30 cellular contexts compared by ENCODE assay signal in the genomic region with DNA sequence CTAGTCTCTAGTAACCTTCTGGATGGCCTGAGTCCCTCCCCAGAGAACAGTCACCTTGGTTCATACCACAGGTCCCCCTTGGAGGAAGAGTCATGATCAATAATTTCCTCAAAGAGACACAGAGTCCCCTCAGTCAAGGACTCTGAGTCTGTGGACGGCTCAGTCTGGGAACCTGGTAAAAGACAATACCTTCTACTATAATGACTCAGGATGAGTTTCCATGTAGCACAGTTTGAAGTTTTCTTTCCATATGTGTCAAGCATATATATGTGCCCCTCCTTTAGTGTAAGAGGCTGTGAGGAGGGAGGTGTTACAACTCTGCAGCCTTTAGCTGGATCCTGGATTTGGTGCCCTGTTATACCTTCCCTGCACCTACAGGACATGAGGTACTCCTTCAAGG. TPM values are rescaled to one million over a fixed set of nuclear protein-coding genes. Genes with fewer than 3 reads are reported as not detected.
"Had no signal": no experiment of that assay in that cellular context is flagged by ENCODE, and none has a peak within 500 bp of the region (broad histone marks: within the 10 kb centered on the region; RNA-seq: fewer than 3 reads in every experiment).

No MANE protein-coding gene starts in this region.

- H3K36me3 Mint-ChIP-seq: mesothelial cell of epicardium; naive B cell; natural killer cell treated with Interleukin-12 subunit alpha and Interleukin-12 subunit beta and Interleukin-15 and Interleukin-18, amount 100 ng/mL, for 72 hours had no signal

- H3K9me3 Mint-ChIP-seq: dendritic cell treated with granulocyte-macrophage colony-stimulating factor and Interleukin-4, amounts not matched to agents 40 ng/mL and 50 ng/mL, for 4 days; endodermal cell; mesothelial cell of epicardium; naive B cell; natural killer cell treated with Interleukin-12 subunit alpha and Interleukin-12 subunit beta and Interleukin-15 and Interleukin-18, amount 100 ng/mL, for 72 hours; neural crest cell had no signal

- DNase-seq: colonic mucosa; effector CD8-positive, alpha-beta T cell; endodermal cell; foreskin melanocyte; glutamatergic neuron; heart right ventricle; hippocampal formation; left cardiac atrium; left lung; mesenchymal stem cell; mucosa of descending colon; naive B cell; stimulated activated CD4-positive, alpha-beta T cell treated with anti-CD3 and anti-CD28 coated beads, Interleukin-12 subunit alpha, Interleukin-12 subunit beta, amount 100 ng/mL, for 4 hours; stimulated activated CD4-positive, alpha-beta T cell treated with anti-CD3 and anti-CD28 coated beads, Interleukin-1b, Interleukin-23, amount 100 ng/mL, for 48 hours; stimulated activated CD4-positive, alpha-beta T cell treated with anti-CD3 and anti-CD28 coated beads, Interleukin-4, amount 100 ng/mL, for 1 hour; stimulated activated CD8-positive, alpha-beta memory T cell treated with anti-CD3 and anti-CD28 coated beads, Interleukin-4, amount 100 ng/mL, for 48 hours; stimulated activated naive CD4-positive, alpha-beta T cell treated with Interleukin-2 at 50 U/mL for 16 hours; upper lobe of left lung; uterus had no signal

- H3K4me3 ChIP-seq: colonic mucosa, esophagus muscularis mucosa, heart right ventricle, left lung, mucosa of descending colon, right lobe of liver, thoracic aorta, tibial nerve, upper lobe of left lung, uterus had no signal

- ATAC-seq: heart right ventricle; left cardiac atrium; left lung; natural killer cell treated with Interleukin-12 subunit alpha and Interleukin-12 subunit beta and Interleukin-15 and Interleukin-18, amount 100 ng/mL, for 72 hours had no signal

- H3K27me3 ChIP-seq: colonic mucosa, right lobe of liver, tibial nerve, upper lobe of left lung, uterus had no signal

- H3K4me1 Mint-ChIP-seq: mesothelial cell of epicardium, naive B cell, neural crest cell had no signal

- H3K9me3 ChIP-seq: colonic mucosa, esophagus muscularis mucosa, heart right ventricle, left lung, mucosa of descending colon, neutrophil, right lobe of liver, thoracic aorta, tibial nerve, upper lobe of left lung, uterus had no signal

- H3K36me3 ChIP-seq: colonic mucosa, esophagus muscularis mucosa, heart right ventricle, left lung, neutrophil, right lobe of liver, thoracic aorta, tibial nerve, upper lobe of left lung, uterus had no signal

- H3K4me1 ChIP-seq: colonic mucosa, esophagus muscularis mucosa, heart right ventricle, left lung, parathyroid adenoma, tibial nerve, uterus had no signal

- H3K27ac Mint-ChIP-seq: dendritic cell treated with granulocyte-macrophage colony-stimulating factor and Interleukin-4, amounts not matched to agents 40 ng/mL and 50 ng/mL, for 4 days; endodermal cell; mesothelial cell of epicardium; natural killer cell treated with Interleukin-12 subunit alpha and Interleukin-12 subunit beta and Interleukin-15 and Interleukin-18, amount 100 ng/mL, for 72 hours; progenitor cell of endocrine pancreas had no signal

- H3K27ac ChIP-seq: colonic mucosa, esophagus muscularis mucosa, heart right ventricle, left lung, neutrophil, parathyroid adenoma, right lobe of liver, thoracic aorta, tibial nerve, upper lobe of left lung, uterus had no signal

- H3K4me3 Mint-ChIP-seq: dendritic cell treated with granulocyte-macrophage colony-stimulating factor and Interleukin-4, amounts not matched to agents 40 ng/mL and 50 ng/mL, for 4 days; endodermal cell; mesothelial cell of epicardium; naive B cell; natural killer cell treated with Interleukin-12 subunit alpha and Interleukin-12 subunit beta and Interleukin-15 and Interleukin-18, amount 100 ng/mL, for 72 hours; neural crest cell had no signal

RNA-seq across cellular contexts. Expression of a gene that starts 54.4 kb away (rescaled TPM):
- total RNA-seq: natural killer cell treated with Interleukin-12 subunit alpha and Interleukin-12 subunit beta and Interleukin-15 and Interleukin-18, amount 100 ng/mL, for 72 hours had no signal
